8 cellular contexts compared by ENCODE assay signal in the genomic region with DNA sequence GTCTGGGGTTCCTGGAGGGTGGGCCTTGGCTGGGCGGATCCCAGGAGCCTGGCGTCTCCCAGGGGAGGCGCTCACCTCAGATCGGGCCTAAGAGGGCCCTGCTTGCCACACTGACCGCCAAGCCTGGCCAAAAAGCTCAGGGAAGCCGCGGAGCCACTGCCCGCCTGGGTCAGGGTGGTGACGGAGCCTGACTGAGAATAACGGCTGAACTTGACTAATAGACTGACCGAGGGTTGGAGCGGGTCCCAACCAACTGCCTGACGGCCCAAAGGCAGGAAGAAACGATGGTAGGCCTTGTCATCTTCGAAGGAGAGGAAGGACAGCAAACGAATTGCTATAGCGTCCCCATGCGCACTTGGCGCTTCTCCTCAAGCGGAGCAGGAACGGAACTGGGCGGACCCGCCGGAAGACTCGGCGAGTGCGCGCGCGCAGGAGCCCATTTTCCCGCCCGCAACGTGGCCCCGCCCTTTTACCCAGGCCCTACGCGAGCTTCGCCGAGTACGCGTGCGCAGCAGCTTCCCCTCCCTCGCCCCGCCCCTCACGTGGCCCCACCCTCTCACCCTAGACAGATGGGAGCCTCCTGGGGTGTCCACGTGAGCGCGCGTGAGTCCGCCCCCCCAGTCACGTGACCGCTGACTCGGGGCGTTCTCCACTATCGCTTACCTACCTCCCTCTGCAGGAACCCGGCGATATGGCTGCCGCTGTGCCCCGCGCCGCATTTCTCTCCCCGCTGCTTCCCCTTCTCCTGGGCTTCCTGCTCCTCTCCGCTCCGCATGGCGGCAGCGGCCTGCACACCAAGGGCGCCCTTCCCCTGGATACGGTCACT. TPM values are rescaled to one million over a fixed set of nuclear protein-coding genes. Genes with fewer than 3 reads are reported as not detected.
DNase-seq lines count a peak whose midpoint lies in the region; FAIRE-seq and TF ChIP-seq lines count a peak whose summit lies in the region.

A gene (plus strand): TSS at position 652 of the 826 bp plus-strand sequence. CDS start 40 bp downstream, at position 692.
A gene (minus strand): TSS at position 391 of the 826 bp plus-strand sequence. CDS start 7,895 bp downstream, outside the sequence.

- peaks cover 28% of the 10 kb centered on the region for H4K20me1 ChIP-seq in Loucy (ENCODE audit: insufficient read depth, low read length, poor library complexity, severe bottlenecking)
- H4K20me1 ChIP-seq in neural cell (ENCODE audit: insufficient read depth), result no peaks in the 10 kb centered on the region

- TF ChIP-seq POLR2A in H54 (IDR thresholded peaks at IDR 0.05; ENCODE audit: low read depth, low read length) (peak; percentile 93), Raji (IDR thresholded peaks at IDR 0.05; ENCODE audit: insufficient read depth, low read depth, low read length) (peak; percentile 98), stomach (IDR thresholded peaks at IDR 0.05) (peak in 2 of 4 donors; percentile 58 to 90)

- H3K27ac ChIP-seq in neural cell (ENCODE audit: low read length), result peak within 1 kb of the TSS; percentile 99
- peak within 1 kb of the TSS; percentile 95 to 100 (median 99) for H3K27ac ChIP-seq in stomach

- intact Hi-C loops in stomach (cut with DNase I; ENCODE audit: low total_unique reads), result no loop called here

- no peak for FAIRE-seq in H54 (lab: Jason Lieb, UNC)

- H3K4me3 ChIP-seq in Loucy (ENCODE audit: low read length, poor library complexity, severe bottlenecking) (peak within 1 kb of the TSS; percentile 93), neural cell (ENCODE audit: low read length) (peak within 1 kb of the TSS; percentile 88), stomach (peak within 1 kb of the TSS; percentile 91 to 99 (median 95))

- TF ChIP-seq RAD21 in neural cell (conservative IDR thresholded peaks at IDR 0.05), result peak; percentile 40

- H3K4me1 ChIP-seq in ES-I3 (ENCODE audit: insufficient read depth, low read length) (peaks cover 8% of the 10 kb centered on the region), Loucy (ENCODE audit: insufficient read depth, low read length, poor library complexity, severe bottlenecking) (peaks cover 19% of the 10 kb centered on the region), stomach (peaks cover 26 to 74% (median 55%) of the 10 kb centered on the region in 4 donors)

- H3K9me3 ChIP-seq in ES-I3 (ENCODE audit: control insufficient read depth, insufficient read depth, low read length) (no peaks in the 10 kb centered on the region), Loucy (ENCODE audit: insufficient read depth, low read depth, low read length) (no peaks in the 10 kb centered on the region), neural cell (ENCODE audit: low read length) (no peaks in the 10 kb centered on the region), stomach (no peaks in the 10 kb centered on the region)

- WGBS in stomach, 5 donors, result 0 to 1% (median 0%) methylated on average over 54 to 67 of the region's 67 CpGs

- TF ChIP-seq CTCF in Loucy (conservative IDR thresholded peaks at IDR 0.05; ENCODE audit: low read length), result peak; percentile 45; the same call in 1 of the 2 replicates
- TF ChIP-seq CTCF in neural cell (IDR thresholded peaks at IDR 0.05; ENCODE audit: poor library complexity, severe bottlenecking), result peak; percentile 71
- TF ChIP-seq CTCF in stomach (IDR thresholded peaks at IDR 0.05), result peak in 5 of 7 experiments; percentile 45 to 76 (median 71)

- H3F3A ChIP-seq in Loucy (ENCODE audit: low read depth) (no peaks in the 10 kb centered on the region), neural cell (ENCODE audit: insufficient read depth, low read length, poor library complexity, severe bottlenecking) (peaks cover 3% of the 10 kb centered on the region)

- H3K9ac ChIP-seq in ES-I3 (ENCODE audit: low read depth, low read length) (peak within 1 kb of the TSS; percentile 77), Loucy (ENCODE audit: low read depth, low read length, poor library complexity, severe bottlenecking) (peak within 1 kb of the TSS; percentile 97), neural cell (ENCODE audit: low read length) (peak within 1 kb of the TSS; percentile 99)

- H3K4me2 ChIP-seq in Loucy (ENCODE audit: low read depth, low read length, poor library complexity, severe bottlenecking) (peak within 1 kb of the TSS; percentile 93), neural cell (ENCODE audit: low read length) (peak within 1 kb of the TSS; percentile 80)

- H3K9me2 ChIP-seq in Loucy (replicated peaks; ENCODE audit: low read depth, low read length) (no peaks in the 10 kb centered on the region), neural cell (ENCODE audit: insufficient read depth, low read length) (no peaks in the 10 kb centered on the region)

- peak; percentile 42 for TF ChIP-seq EP300 in neural cell (conservative IDR thresholded peaks at IDR 0.05; ENCODE audit: poor library complexity, severe bottlenecking)
- TF ChIP-seq EP300 in stomach (IDR thresholded peaks at IDR 0.05), result no peak

- H3K27me3 ChIP-seq in Loucy (ENCODE audit: insufficient read depth, low read length, poor library complexity, severe bottlenecking), result no peaks in the 10 kb centered on the region
- H3K27me3 ChIP-seq in neural cell (ENCODE audit: insufficient read depth, low read depth, low read length), result no peaks in the 10 kb centered on the region
- H3K27me3 ChIP-seq in stomach, result no peaks in the 10 kb centered on the region

- H3K36me3 ChIP-seq in ES-I3 (ENCODE audit: insufficient read depth, low read length) (peaks cover 7% of the 10 kb centered on the region; the same call in 1 of the 2 replicates), Loucy (ENCODE audit: insufficient read depth, low read length) (peaks cover 6% of the 10 kb centered on the region; the same call in 1 of the 2 replicates), neural cell (ENCODE audit: insufficient read depth, low read length) (peaks cover 9% of the 10 kb centered on the region), stomach (peaks cover 6 to 23% (median 17%) of the 10 kb centered on the region in 4 donors)

- H2AFZ ChIP-seq in Loucy (ENCODE audit: low read length) (peak within 1 kb of the TSS; percentile 95), neural cell (ENCODE audit: low read depth, low read length) (peak within 1 kb of the TSS; percentile 70)

- H3K79me2 ChIP-seq in Loucy (ENCODE audit: insufficient read depth, low read length) (peaks cover 62% of the 10 kb centered on the region), neural cell (replicated peaks; ENCODE audit: insufficient read depth, low read length) (peaks cover 23% of the 10 kb centered on the region)

- DNase-seq in H54 (ENCODE audit: insufficient read length, low spot score), result peak; percentile 94
- peak; percentile 100 for DNase-seq in activated effector memory CD4-positive, alpha-beta T cell treated with Interleukin-2 at 50 U/mL for 16 hours
- peak; percentile 98 for DNase-seq in fibroblast of the conjunctiva (ENCODE audit: low read depth)
- DNase-seq in stomach, result peak; percentile 100

TF ChIP-seq in neural cell, 6 proteins besides CTCF, POLR2A, EP300 and RAD21:
- TF ChIP-seq, protein P1, sequence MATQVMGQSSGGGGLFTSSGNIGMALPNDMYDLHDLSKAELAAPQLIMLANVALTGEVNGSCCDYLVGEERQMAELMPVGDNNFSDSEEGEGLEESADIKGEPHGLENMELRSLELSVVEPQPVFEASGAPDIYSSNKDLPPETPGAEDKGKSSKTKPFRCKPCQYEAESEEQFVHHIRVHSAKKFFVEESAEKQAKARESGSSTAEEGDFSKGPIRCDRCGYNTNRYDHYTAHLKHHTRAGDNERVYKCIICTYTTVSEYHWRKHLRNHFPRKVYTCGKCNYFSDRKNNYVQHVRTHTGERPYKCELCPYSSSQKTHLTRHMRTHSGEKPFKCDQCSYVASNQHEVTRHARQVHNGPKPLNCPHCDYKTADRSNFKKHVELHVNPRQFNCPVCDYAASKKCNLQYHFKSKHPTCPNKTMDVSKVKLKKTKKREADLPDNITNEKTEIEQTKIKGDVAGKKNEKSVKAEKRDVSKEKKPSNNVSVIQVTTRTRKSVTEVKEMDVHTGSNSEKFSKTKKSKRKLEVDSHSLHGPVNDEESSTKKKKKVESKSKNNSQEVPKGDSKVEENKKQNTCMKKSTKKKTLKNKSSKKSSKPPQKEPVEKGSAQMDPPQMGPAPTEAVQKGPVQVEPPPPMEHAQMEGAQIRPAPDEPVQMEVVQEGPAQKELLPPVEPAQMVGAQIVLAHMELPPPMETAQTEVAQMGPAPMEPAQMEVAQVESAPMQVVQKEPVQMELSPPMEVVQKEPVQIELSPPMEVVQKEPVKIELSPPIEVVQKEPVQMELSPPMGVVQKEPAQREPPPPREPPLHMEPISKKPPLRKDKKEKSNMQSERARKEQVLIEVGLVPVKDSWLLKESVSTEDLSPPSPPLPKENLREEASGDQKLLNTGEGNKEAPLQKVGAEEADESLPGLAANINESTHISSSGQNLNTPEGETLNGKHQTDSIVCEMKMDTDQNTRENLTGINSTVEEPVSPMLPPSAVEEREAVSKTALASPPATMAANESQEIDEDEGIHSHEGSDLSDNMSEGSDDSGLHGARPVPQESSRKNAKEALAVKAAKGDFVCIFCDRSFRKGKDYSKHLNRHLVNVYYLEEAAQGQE (IDR thresholded peaks at IDR 0.05; ENCODE audit: borderline replicate concordance), result peak; percentile 45
- no peak for TF ChIP-seq EZH2 (IDR thresholded peaks at IDR 0.05; ENCODE audit: borderline replicate concordance, insufficient read depth, low read length, poor library complexity, severe bottlenecking)
- peak; percentile 77 for TF ChIP-seq MXI1 (conservative IDR thresholded peaks at IDR 0.05; ENCODE audit: poor library complexity, severe bottlenecking)
- TF ChIP-seq TAF1 (IDR thresholded peaks at IDR 0.05; ENCODE audit: low read depth), result peak; percentile 0
- TF ChIP-seq SMC3 (conservative IDR thresholded peaks at IDR 0.05; ENCODE audit: poor library complexity), result peak; percentile 42
- TF ChIP-seq POLR2AphosphoS5 (IDR thresholded peaks at IDR 0.05), result peak; percentile 92

RNA-seq across cellular contexts. Expression of the first gene that starts in this region (rescaled TPM):
- polyA plus RNA-seq in neural cell, result 159 and 172 TPM in 2 replicates
- 41.4 and 59.7 TPM in 2 replicates for polyA minus RNA-seq in neural cell
- total RNA-seq in stomach, result 10 to 100 TPM in 4 of 5 donors, 1 to 10 TPM in 1; 9.8 to 55.8 (median 37.7) TPM
- 100 to 1,000 TPM; 105 to 140 (median 115) TPM for polyA plus RNA-seq in stomach

RNA-seq across cellular contexts. Expression of the second gene that starts in this region (rescaled TPM):
- polyA plus RNA-seq in neural cell (15.4 and 17.7 TPM in 2 replicates), stomach (10 to 100 TPM in 2 of 3 donors, 1 to 10 TPM in 1; 4.8 to 13.0 (median 11.2) TPM)
- polyA minus RNA-seq in neural cell, result 24.0 and 26.5 TPM in 2 replicates
- total RNA-seq in stomach, result 10 to 100 TPM in 1 of 5 donors, 1 to 10 TPM in 3, under 1 TPM in 1; 0.58 to 20.2 (median 7.5) TPM

Comparison
In these comparisons a context has a peak if more than half of its experiments do, and no peak if none do; other contexts are left out.
1. Peak in every context shown above with its lines: DNase-seq, H3K4me3 ChIP-seq and H3K27ac ChIP-seq.